ENCODE assay signal across 1 cellular context in the genomic region with DNA sequence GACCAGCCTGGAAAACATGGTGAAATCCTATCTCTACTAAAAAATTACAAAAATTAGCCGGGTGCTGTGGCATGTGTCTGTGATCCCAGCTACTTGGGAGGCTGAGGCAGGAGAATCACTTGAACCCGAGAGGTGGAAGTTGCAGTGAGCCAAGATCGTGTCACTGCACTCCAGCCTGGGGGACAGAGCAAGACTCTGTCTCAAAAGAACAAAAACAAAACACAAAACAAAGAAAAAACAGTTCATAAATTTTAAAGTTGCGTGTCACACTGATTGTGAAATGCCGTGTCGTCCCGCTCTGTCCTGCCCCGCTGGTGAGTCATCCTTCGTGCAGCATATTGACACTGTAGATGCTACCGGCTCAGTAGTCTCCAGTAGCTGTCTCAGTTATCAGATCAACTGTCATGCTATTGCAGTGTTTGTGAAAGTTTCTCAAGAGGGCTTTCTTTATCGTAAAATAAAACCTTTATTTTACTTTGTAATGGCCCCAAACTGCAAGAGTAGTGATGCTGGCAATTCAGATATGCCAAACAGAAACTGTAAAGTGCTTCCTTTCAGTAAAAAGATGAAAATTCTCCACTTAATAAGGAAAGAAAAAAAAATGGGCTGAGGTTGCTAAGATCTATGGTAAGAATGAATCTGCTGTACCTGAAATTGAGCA.
TF ChIP-seq lines count a peak whose summit lies in the region.

No MANE protein-coding gene starts in this region.

TF ChIP-seq in K562, 482 proteins besides CTCF, POLR2A, EP300 and RAD21 (continued from another document and continues in another):
- TF ChIP-seq, protein P1, sequence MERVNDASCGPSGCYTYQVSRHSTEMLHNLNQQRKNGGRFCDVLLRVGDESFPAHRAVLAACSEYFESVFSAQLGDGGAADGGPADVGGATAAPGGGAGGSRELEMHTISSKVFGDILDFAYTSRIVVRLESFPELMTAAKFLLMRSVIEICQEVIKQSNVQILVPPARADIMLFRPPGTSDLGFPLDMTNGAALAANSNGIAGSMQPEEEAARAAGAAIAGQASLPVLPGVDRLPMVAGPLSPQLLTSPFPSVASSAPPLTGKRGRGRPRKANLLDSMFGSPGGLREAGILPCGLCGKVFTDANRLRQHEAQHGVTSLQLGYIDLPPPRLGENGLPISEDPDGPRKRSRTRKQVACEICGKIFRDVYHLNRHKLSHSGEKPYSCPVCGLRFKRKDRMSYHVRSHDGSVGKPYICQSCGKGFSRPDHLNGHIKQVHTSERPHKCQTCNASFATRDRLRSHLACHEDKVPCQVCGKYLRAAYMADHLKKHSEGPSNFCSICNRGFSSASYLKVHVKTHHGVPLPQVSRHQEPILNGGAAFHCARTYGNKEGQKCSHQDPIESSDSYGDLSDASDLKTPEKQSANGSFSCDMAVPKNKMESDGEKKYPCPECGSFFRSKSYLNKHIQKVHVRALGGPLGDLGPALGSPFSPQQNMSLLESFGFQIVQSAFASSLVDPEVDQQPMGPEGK (CRISPR knock-in tag; IDR thresholded peaks at IDR 0.05; ENCODE audit: borderline replicate concordance), result peak; percentile 67
- no peak for TF ChIP-seq RBFOX2 (IDR thresholded peaks at IDR 0.05; ENCODE audit: low read depth, low read length)
- TF ChIP-seq CEBPB (tag; IDR thresholded peaks at IDR 0.05), result peak; percentile 100
- TF ChIP-seq CBX5 (IDR thresholded peaks at IDR 0.05; ENCODE audit: borderline replicate concordance, low read depth), result 0 out of 2 replicates have a peak, but pooled peaks have one; percentile 17
- TF ChIP-seq, protein P2, sequence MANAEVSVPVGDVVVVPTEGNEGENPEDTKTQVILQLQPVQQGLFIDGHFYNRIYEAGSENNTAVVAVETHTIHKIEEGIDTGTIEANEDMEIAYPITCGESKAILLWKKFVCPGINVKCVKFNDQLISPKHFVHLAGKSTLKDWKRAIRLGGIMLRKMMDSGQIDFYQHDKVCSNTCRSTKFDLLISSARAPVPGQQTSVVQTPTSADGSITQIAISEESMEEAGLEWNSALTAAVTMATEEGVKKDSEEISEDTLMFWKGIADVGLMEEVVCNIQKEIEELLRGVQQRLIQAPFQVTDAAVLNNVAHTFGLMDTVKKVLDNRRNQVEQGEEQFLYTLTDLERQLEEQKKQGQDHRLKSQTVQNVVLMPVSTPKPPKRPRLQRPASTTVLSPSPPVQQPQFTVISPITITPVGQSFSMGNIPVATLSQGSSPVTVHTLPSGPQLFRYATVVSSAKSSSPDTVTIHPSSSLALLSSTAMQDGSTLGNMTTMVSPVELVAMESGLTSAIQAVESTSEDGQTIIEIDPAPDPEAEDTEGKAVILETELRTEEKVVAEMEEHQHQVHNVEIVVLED (CRISPR knock-in tag; IDR thresholded peaks at IDR 0.05), result no peak
- TF ChIP-seq, protein P3, sequence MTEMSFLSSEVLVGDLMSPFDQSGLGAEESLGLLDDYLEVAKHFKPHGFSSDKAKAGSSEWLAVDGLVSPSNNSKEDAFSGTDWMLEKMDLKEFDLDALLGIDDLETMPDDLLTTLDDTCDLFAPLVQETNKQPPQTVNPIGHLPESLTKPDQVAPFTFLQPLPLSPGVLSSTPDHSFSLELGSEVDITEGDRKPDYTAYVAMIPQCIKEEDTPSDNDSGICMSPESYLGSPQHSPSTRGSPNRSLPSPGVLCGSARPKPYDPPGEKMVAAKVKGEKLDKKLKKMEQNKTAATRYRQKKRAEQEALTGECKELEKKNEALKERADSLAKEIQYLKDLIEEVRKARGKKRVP (CRISPR knock-in tag; IDR thresholded peaks at IDR 0.05), result peak; percentile 66; the same call in 1 of the 2 replicates
- peak; percentile 98 for TF ChIP-seq DPF2 (IDR thresholded peaks at IDR 0.05)
- TF ChIP-seq EGR1 (conservative IDR thresholded peaks at IDR 0.05), result no peak; the same call in 1 of the 2 replicates
- TF ChIP-seq, protein P4, sequence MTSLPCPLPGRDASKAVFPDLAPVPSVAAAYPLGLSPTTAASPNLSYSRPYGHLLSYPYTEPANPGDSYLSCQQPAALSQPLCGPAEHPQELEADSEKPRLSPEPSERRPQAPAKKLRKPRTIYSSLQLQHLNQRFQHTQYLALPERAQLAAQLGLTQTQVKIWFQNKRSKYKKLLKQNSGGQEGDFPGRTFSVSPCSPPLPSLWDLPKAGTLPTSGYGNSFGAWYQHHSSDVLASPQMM (CRISPR knock-in tag; IDR thresholded peaks at IDR 0.05), result no peak
- peak; percentile 70 for TF ChIP-seq SMAD4 (CRISPR knock-in tag; conservative IDR thresholded peaks at IDR 0.05)
- TF ChIP-seq ZC3H8 (IDR thresholded peaks at IDR 0.05), result no peak
- no peak for TF ChIP-seq ZNF668 (CRISPR knock-in tag; IDR thresholded peaks at IDR 0.05)
- TF ChIP-seq JUND (IDR thresholded peaks at IDR 0.05; ENCODE audit: borderline replicate concordance, low read depth, low read length), result peak; percentile 100
- peak; percentile 99 for TF ChIP-seq JUND (tag; IDR thresholded peaks at IDR 0.05; ENCODE audit: borderline replicate concordance, low read depth, low read length)
- peak; percentile 73 for TF ChIP-seq DACH1 (IDR thresholded peaks at IDR 0.05; ENCODE audit: partially characterized antibody)
- peak; percentile 77 for TF ChIP-seq NCOR1 (IDR thresholded peaks at IDR 0.05)
- no peak for TF ChIP-seq ATF1 (CRISPR knock-in tag; IDR thresholded peaks at IDR 0.05)
- TF ChIP-seq ATF1 (tag; IDR thresholded peaks at IDR 0.05), result peak; percentile 87
- 0 out of 2 replicates have a peak, but pooled peaks have one; percentile 46 for TF ChIP-seq ELF1 (tag; IDR thresholded peaks at IDR 0.05)
- TF ChIP-seq, protein P5, sequence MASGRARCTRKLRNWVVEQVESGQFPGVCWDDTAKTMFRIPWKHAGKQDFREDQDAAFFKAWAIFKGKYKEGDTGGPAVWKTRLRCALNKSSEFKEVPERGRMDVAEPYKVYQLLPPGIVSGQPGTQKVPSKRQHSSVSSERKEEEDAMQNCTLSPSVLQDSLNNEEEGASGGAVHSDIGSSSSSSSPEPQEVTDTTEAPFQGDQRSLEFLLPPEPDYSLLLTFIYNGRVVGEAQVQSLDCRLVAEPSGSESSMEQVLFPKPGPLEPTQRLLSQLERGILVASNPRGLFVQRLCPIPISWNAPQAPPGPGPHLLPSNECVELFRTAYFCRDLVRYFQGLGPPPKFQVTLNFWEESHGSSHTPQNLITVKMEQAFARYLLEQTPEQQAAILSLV (tag; IDR thresholded peaks at IDR 0.05), result peak; percentile 32; the same call in 1 of the 2 replicates
- TF ChIP-seq RBM17 (IDR thresholded peaks at IDR 0.05; ENCODE audit: borderline replicate concordance, low read depth, low read length), result no peak
- no peak for TF ChIP-seq ZNF589 (CRISPR knock-in tag; IDR thresholded peaks at IDR 0.05; ENCODE audit: low read depth)
- TF ChIP-seq, protein P6, sequence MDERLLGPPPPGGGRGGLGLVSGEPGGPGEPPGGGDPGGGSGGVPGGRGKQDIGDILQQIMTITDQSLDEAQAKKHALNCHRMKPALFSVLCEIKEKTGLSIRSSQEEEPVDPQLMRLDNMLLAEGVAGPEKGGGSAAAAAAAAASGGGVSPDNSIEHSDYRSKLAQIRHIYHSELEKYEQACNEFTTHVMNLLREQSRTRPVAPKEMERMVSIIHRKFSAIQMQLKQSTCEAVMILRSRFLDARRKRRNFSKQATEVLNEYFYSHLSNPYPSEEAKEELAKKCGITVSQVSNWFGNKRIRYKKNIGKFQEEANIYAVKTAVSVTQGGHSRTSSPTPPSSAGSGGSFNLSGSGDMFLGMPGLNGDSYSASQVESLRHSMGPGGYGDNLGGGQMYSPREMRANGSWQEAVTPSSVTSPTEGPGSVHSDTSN (CRISPR knock-in tag; IDR thresholded peaks at IDR 0.05; ENCODE audit: low read depth), result no peak
- TF ChIP-seq, protein P6 (tag; conservative IDR thresholded peaks at IDR 0.05; ENCODE audit: low read depth), result peak; percentile 94
- peak; percentile 15; the same call in 1 of the 2 replicates for TF ChIP-seq KLF16 (IDR thresholded peaks at IDR 0.05)
- TF ChIP-seq, protein P7, sequence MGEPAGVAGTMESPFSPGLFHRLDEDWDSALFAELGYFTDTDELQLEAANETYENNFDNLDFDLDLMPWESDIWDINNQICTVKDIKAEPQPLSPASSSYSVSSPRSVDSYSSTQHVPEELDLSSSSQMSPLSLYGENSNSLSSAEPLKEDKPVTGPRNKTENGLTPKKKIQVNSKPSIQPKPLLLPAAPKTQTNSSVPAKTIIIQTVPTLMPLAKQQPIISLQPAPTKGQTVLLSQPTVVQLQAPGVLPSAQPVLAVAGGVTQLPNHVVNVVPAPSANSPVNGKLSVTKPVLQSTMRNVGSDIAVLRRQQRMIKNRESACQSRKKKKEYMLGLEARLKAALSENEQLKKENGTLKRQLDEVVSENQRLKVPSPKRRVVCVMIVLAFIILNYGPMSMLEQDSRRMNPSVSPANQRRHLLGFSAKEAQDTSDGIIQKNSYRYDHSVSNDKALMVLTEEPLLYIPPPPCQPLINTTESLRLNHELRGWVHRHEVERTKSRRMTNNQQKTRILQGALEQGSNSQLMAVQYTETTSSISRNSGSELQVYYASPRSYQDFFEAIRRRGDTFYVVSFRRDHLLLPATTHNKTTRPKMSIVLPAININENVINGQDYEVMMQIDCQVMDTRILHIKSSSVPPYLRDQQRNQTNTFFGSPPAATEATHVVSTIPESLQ (CRISPR knock-in tag; IDR thresholded peaks at IDR 0.05), result no peak
- no peak; the same call in 1 of the 2 replicates for TF ChIP-seq FOXK1 (CRISPR knock-in tag; IDR thresholded peaks at IDR 0.05; ENCODE audit: borderline replicate concordance)
- TF ChIP-seq, protein P8, sequence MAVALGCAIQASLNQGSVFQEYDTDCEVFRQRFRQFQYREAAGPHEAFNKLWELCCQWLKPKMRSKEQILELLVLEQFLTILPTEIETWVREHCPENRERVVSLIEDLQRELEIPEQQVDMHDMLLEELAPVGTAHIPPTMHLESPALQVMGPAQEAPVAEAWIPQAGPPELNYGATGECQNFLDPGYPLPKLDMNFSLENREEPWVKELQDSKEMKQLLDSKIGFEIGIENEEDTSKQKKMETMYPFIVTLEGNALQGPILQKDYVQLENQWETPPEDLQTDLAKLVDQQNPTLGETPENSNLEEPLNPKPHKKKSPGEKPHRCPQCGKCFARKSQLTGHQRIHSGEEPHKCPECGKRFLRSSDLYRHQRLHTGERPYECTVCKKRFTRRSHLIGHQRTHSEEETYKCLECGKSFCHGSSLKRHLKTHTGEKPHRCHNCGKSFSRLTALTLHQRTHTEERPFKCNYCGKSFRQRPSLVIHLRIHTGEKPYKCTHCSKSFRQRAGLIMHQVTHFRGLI (CRISPR knock-in tag; IDR thresholded peaks at IDR 0.05), result no peak
- peak; percentile 45 for TF ChIP-seq CCNT2 (IDR thresholded peaks at IDR 0.05; ENCODE audit: borderline replicate concordance, extremely low read depth, insufficient read length, low read depth, low read length)
- TF ChIP-seq NCOA1 (IDR thresholded peaks at IDR 0.05; ENCODE audit: low read depth), result peak; percentile 47; the same call in 1 of the 2 replicates
- peak; percentile 87 for TF ChIP-seq JUNB (CRISPR knock-in tag; conservative IDR thresholded peaks at IDR 0.05)
- peak in 1 of 2 experiments; percentile 16; a peak in 3 of 4 replicates for TF ChIP-seq TEAD1 (CRISPR knock-in tag; IDR thresholded peaks at IDR 0.05)
- TF ChIP-seq YY1 (IDR thresholded peaks at IDR 0.05; ENCODE audit: borderline replicate concordance in 1 of 3, control insufficient read depth in 1 of 3, extremely low read depth in 1 of 3, insufficient read depth in 3 of 3, insufficient read length in 1 of 3, insufficient replicate concordance in 2 of 3, low read depth in 1 of 3, low read length in 2 of 3), result no peak
- no peak for TF ChIP-seq ZNF551 (CRISPR knock-in tag; IDR thresholded peaks at IDR 0.05)
- peak; percentile 68; the same call in 1 of the 2 replicates for TF ChIP-seq CAMTA2 (CRISPR knock-in tag; conservative IDR thresholded peaks at IDR 0.05)
- TF ChIP-seq GTF2E2 (tag; IDR thresholded peaks at IDR 0.05), result peak; percentile 78; the same call in 1 of the 2 replicates
- TF ChIP-seq, protein P9, sequence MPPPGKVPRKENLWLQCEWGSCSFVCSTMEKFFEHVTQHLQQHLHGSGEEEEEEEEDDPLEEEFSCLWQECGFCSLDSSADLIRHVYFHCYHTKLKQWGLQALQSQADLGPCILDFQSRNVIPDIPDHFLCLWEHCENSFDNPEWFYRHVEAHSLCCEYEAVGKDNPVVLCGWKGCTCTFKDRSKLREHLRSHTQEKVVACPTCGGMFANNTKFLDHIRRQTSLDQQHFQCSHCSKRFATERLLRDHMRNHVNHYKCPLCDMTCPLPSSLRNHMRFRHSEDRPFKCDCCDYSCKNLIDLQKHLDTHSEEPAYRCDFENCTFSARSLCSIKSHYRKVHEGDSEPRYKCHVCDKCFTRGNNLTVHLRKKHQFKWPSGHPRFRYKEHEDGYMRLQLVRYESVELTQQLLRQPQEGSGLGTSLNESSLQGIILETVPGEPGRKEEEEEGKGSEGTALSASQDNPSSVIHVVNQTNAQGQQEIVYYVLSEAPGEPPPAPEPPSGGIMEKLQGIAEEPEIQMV (tag; conservative IDR thresholded peaks at IDR 0.05; ENCODE audit: low read depth), result 0 out of 2 replicates have a peak, but pooled peaks have one; percentile 25
- TF ChIP-seq CBFB (CRISPR knock-in tag; IDR thresholded peaks at IDR 0.05), result no peak
- TF ChIP-seq, protein P10, sequence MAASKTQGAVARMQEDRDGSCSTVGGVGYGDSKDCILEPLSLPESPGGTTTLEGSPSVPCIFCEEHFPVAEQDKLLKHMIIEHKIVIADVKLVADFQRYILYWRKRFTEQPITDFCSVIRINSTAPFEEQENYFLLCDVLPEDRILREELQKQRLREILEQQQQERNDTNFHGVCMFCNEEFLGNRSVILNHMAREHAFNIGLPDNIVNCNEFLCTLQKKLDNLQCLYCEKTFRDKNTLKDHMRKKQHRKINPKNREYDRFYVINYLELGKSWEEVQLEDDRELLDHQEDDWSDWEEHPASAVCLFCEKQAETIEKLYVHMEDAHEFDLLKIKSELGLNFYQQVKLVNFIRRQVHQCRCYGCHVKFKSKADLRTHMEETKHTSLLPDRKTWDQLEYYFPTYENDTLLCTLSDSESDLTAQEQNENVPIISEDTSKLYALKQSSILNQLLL (CRISPR knock-in tag; IDR thresholded peaks at IDR 0.05; ENCODE audit: borderline replicate concordance), result no peak
- TF ChIP-seq, protein P11, sequence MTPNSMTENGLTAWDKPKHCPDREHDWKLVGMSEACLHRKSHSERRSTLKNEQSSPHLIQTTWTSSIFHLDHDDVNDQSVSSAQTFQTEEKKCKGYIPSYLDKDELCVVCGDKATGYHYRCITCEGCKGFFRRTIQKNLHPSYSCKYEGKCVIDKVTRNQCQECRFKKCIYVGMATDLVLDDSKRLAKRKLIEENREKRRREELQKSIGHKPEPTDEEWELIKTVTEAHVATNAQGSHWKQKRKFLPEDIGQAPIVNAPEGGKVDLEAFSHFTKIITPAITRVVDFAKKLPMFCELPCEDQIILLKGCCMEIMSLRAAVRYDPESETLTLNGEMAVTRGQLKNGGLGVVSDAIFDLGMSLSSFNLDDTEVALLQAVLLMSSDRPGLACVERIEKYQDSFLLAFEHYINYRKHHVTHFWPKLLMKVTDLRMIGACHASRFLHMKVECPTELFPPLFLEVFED (CRISPR knock-in tag; conservative IDR thresholded peaks at IDR 0.05), result 0 out of 2 replicates have a peak, but pooled peaks have one; percentile 6
